11 cellular contexts compared by ENCODE assay signal in genomic region chr14:99229654-99230215, GRCh38. TPM values are rescaled to one million over a fixed set of nuclear protein-coding genes. Genes with fewer than 3 reads are reported as not detected.
DNase-seq lines count a peak whose midpoint lies in the region; ATAC-seq and TF ChIP-seq lines count a peak whose summit lies in the region.
"Had no signal": no experiment of that assay in that cellular context is flagged by ENCODE, and none has a peak within 500 bp of the region (broad histone marks: within the 10 kb centered on the region; RNA-seq: fewer than 3 reads in every experiment).

No MANE protein-coding gene starts in this region.

- DNase-seq in activated CD4-positive, alpha-beta T cell treated with anti-CD3 and anti-CD28 coated beads for 36 hours = no peak
- DNase-seq in activated CD4-positive, alpha-beta T cell treated with anti-CD3 and anti-CD28 coated beads, Interleukin-2, amount 50 U/mL, for 1 hour = no peak
- peak in 1 of 3 donors; percentile 65 for DNase-seq in Peyer's patch
- no peak for DNase-seq in effector memory CD4-positive, alpha-beta T cell
- no peak for DNase-seq in stimulated activated CD4-positive, alpha-beta T cell treated with anti-CD3 and anti-CD28 coated beads, Interleukin-4, amount 100 ng/mL, for 4 hours
- DNase-seq: KBM-7, NCI-H524 had no signal

- H3K9me3 Mint-ChIP-seq in activated CD4-positive, alpha-beta T cell treated with anti-CD3 and anti-CD28 coated beads for 36 hours (ENCODE audit: low read depth) = peaks cover 3% of the 10 kb centered on the region

- TF ChIP-seq POLR2A in Peyer's patch (IDR thresholded peaks at IDR 0.05) = no peak

- H3K36me3 ChIP-seq in Peyer's patch = no peaks in the 10 kb centered on the region
- peaks cover 36% of the 10 kb centered on the region for H3K36me3 ChIP-seq in effector memory CD4-positive, alpha-beta T cell (ENCODE audit: control insufficient read depth, insufficient read depth, low read length)

- peaks cover 0 to 16% (median 3%) of the 10 kb centered on the region in 4 donors for H3K4me1 ChIP-seq in Peyer's patch
- peaks cover 95% of the 10 kb centered on the region for H3K4me1 ChIP-seq in effector memory CD4-positive, alpha-beta T cell (ENCODE audit: control insufficient read depth, insufficient read depth, low read length, poor library complexity, severe bottlenecking)

- peak overlapping the region; percentile 88 for H3K27ac Mint-ChIP-seq in activated CD4-positive, alpha-beta T cell treated with anti-CD3 and anti-CD28 coated beads for 36 hours

- H3K27me3 ChIP-seq in Peyer's patch = no peaks in the 10 kb centered on the region
- no peaks in the 10 kb centered on the region for H3K27me3 ChIP-seq in effector memory CD4-positive, alpha-beta T cell (replicated peaks; ENCODE audit: control insufficient read depth, insufficient read depth, low read length, poor library complexity, severe bottlenecking)

- peaks cover 95% of the 10 kb centered on the region for H3K4me1 Mint-ChIP-seq in activated CD4-positive, alpha-beta T cell treated with anti-CD3 and anti-CD28 coated beads for 36 hours

- H3K36me3 Mint-ChIP-seq in activated CD4-positive, alpha-beta T cell treated with anti-CD3 and anti-CD28 coated beads for 36 hours (ENCODE audit: low read depth) = peaks cover 66% of the 10 kb centered on the region

- peak overlapping the region; percentile 67 for H3K4me3 Mint-ChIP-seq in activated CD4-positive, alpha-beta T cell treated with anti-CD3 and anti-CD28 coated beads for 36 hours

- H3K27ac ChIP-seq in Peyer's patch (peak overlapping the region; percentile 27 to 75 (median 66)), skin epidermis (peak overlapping the region in 17 of 21 experiments; percentile 1 to 99 (median 70))
- H3K27ac ChIP-seq in effector memory CD4-positive, alpha-beta T cell (ENCODE audit: insufficient read depth, low read length, poor library complexity, severe bottlenecking) = peak overlapping the region; percentile 97

- POLR2A ChIA-PET in activated CD4-positive, alpha-beta T cell treated with anti-CD3 and anti-CD28 coated beads for 36 hours (lab: Charles Lee) = interaction anchor here (0.7 to 1.4 kb wide), 7 partner anchors 13 to 39 kb away, joined by 3 to 5 read pairs (median 3); no protein-coding TSS in a partner anchor

- H3K4me3 ChIP-seq in Peyer's patch = no peak overlapping the region
- no peak overlapping the region for H3K4me3 ChIP-seq in effector memory CD4-positive, alpha-beta T cell (ENCODE audit: insufficient read depth, low read depth, low read length, poor library complexity, severe bottlenecking)
- no peak overlapping the region for H3K4me3 ChIP-seq in skin epidermis

- no peak for TF ChIP-seq CTCF in Peyer's patch (IDR thresholded peaks at IDR 0.05)

- no peaks in the 10 kb centered on the region for H3K9me3 ChIP-seq in Peyer's patch
- H3K9me3 ChIP-seq in effector memory CD4-positive, alpha-beta T cell (ENCODE audit: control insufficient read depth, low read length) = no peaks in the 10 kb centered on the region

- H3K27me3 Mint-ChIP-seq in activated CD4-positive, alpha-beta T cell treated with anti-CD3 and anti-CD28 coated beads for 36 hours = no peaks in the 10 kb centered on the region

- CTCF ChIA-PET in activated CD4-positive, alpha-beta T cell treated with anti-CD3 and anti-CD28 coated beads for 36 hours (lab: Charles Lee) = interaction anchor here (0.5 to 3.6 kb wide), 14 partner anchors 10 to 42 kb away, joined by 3 to 17 read pairs (median 6); no protein-coding TSS in a partner anchor

- intact Hi-C loops in activated CD4-positive, alpha-beta T cell treated with anti-CD3 and anti-CD28 coated beads for 36 hours (cut with DNase I, micrococcal nuclease) = loop anchor here (1.0 to 10.0 kb wide), 7 partner anchors 13 to 1255 kb away; partner anchors contain the start of gene EVL (in 1 of the 2)

- no peak for ATAC-seq in activated CD4-positive, alpha-beta T cell treated with anti-CD3 and anti-CD28 coated beads for 36 hours
- ATAC-seq in GM21360 (IDR thresholded peaks at IDR 0.05; ENCODE audit: unreplicated experiment) = no peak
- ATAC-seq in GM18498 (IDR thresholded peaks at IDR 0.05; ENCODE audit: unreplicated experiment) = no peak
- ATAC-seq: Right ventricle myocardium inferior had no signal

RNA-seq across cellular contexts. Expression of gene BCL11B, which starts 42.3 kb away (rescaled TPM):
- 10 to 100 TPM; 62.1 to 66.2 TPM for total RNA-seq in activated CD4-positive, alpha-beta T cell treated with anti-CD3 and anti-CD28 coated beads for 36 hours
- 10 to 100 TPM in 2 of 4 donors, 1 to 10 TPM in 2; 7.7 to 10.2 (median 10.0) TPM for total RNA-seq in Peyer's patch

Comparison
In these comparisons a context has a peak if more than half of its experiments do, and no peak if none do; other contexts are left out.
1. RNA of gene BCL11B, which starts 42.3 kb away (total RNA-seq): 62.1 to 66.2 TPM in activated CD4-positive, alpha-beta T cell treated with anti-CD3 and anti-CD28 coated beads for 36 hours; 7.7 to 10.2 TPM in Peyer's patch; every median in the first group is over 4 times any median in the second.
2. Peak in every context shown above with its lines, with median percentiles within 50 percentile points of each other: H3K27ac ChIP-seq.